1 cellular context compared by ENCODE assay signal in the genomic region with DNA sequence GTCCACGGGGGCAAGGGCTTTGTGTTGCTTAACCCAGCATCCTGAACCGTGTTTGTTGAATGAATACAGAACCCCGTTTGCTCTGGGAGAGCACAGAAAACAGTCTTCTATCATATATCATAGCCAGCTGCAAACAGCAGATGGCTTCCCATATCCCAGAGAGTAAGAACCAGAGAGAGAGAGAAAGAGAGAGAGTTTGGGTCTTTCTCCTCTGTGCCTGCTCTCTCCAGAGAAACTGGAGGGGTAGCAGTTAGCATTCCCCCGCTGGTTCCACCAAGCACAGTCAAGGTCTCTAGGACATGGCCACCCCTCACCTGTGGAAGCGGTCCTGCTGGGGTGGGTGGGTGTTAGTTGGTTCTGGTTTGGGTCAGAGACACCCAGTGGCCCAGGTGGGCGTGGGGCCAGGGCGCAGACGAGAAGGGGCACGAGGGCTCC.
TF ChIP-seq lines count a peak whose summit lies in the region.

No MANE protein-coding gene starts in this region.

TF ChIP-seq in HepG2, 621 proteins besides CTCF, POLR2A, EP300 and RAD21 (continued from another document):
- TF ChIP-seq, protein P1, sequence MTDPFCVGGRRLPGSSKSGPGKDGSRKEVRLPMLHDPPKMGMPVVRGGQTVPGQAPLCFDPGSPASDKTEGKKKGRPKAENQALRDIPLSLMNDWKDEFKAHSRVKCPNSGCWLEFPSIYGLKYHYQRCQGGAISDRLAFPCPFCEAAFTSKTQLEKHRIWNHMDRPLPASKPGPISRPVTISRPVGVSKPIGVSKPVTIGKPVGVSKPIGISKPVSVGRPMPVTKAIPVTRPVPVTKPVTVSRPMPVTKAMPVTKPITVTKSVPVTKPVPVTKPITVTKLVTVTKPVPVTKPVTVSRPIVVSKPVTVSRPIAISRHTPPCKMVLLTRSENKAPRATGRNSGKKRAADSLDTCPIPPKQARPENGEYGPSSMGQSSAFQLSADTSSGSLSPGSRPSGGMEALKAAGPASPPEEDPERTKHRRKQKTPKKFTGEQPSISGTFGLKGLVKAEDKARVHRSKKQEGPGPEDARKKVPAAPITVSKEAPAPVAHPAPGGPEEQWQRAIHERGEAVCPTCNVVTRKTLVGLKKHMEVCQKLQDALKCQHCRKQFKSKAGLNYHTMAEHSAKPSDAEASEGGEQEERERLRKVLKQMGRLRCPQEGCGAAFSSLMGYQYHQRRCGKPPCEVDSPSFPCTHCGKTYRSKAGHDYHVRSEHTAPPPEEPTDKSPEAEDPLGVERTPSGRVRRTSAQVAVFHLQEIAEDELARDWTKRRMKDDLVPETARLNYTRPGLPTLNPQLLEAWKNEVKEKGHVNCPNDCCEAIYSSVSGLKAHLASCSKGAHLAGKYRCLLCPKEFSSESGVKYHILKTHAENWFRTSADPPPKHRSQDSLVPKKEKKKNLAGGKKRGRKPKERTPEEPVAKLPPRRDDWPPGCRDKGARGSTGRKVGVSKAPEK (CRISPR knock-in tag; IDR thresholded peaks at IDR 0.05; ENCODE audit: borderline replicate concordance) = no peak
- TF ChIP-seq, protein P2, sequence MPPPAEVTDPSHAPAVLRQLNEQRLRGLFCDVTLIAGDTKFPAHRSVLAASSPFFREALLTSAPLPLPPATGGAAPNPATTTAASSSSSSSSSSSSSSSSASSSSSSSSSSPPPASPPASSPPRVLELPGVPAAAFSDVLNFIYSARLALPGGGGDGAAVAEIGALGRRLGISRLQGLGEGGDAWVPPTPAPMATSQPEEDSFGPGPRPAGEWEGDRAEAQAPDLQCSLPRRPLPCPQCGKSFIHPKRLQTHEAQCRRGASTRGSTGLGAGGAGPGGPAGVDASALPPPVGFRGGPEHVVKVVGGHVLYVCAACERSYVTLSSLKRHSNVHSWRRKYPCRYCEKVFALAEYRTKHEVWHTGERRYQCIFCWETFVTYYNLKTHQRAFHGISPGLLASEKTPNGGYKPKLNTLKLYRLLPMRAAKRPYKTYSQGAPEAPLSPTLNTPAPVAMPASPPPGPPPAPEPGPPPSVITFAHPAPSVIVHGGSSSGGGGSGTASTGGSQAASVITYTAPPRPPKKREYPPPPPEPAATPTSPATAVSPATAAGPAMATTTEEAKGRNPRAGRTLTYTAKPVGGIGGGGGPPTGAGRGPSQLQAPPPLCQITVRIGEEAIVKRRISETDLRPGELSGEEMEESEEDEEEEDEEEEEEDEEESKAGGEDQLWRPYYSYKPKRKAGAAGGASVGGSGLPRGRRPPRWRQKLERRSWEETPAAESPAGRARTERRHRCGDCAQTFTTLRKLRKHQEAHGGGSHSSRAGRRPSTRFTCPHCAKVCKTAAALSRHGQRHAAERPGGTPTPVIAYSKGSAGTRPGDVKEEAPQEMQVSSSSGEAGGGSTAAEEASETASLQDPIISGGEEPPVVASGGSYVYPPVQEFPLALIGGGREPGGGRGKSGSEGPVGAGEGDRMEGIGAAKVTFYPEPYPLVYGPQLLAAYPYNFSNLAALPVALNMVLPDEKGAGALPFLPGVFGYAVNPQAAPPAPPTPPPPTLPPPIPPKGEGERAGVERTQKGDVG (CRISPR knock-in tag; IDR thresholded peaks at IDR 0.05; ENCODE audit: borderline replicate concordance) = no peak
- TF ChIP-seq, protein P3, sequence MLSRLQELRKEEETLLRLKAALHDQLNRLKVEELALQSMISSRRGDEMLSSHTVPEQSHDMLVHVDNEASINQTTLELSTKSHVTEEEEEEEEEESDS (CRISPR knock-in tag; IDR thresholded peaks at IDR 0.05; ENCODE audit: borderline replicate concordance) = no peak
- no peak for TF ChIP-seq ZNF501 (CRISPR knock-in tag; IDR thresholded peaks at IDR 0.05)
- TF ChIP-seq SP4 (CRISPR knock-in tag; IDR thresholded peaks at IDR 0.05) = peak; percentile 18; the same call in 1 of the 2 replicates
- no peak for TF ChIP-seq HNRNPK (IDR thresholded peaks at IDR 0.05; ENCODE audit: low read depth, low read length, poor library complexity, severe bottlenecking)
- TF ChIP-seq TCF7L2 (IDR thresholded peaks at IDR 0.05; ENCODE audit: low read depth, low read length) = no peak
- TF ChIP-seq PITX1 (CRISPR knock-in tag; IDR thresholded peaks at IDR 0.05) = no peak
- 0 out of 2 replicates have a peak, but pooled peaks have one; percentile 5 for TF ChIP-seq ZNF614 (CRISPR knock-in tag; IDR thresholded peaks at IDR 0.05; ENCODE audit: borderline replicate concordance)
- TF ChIP-seq, protein P4, sequence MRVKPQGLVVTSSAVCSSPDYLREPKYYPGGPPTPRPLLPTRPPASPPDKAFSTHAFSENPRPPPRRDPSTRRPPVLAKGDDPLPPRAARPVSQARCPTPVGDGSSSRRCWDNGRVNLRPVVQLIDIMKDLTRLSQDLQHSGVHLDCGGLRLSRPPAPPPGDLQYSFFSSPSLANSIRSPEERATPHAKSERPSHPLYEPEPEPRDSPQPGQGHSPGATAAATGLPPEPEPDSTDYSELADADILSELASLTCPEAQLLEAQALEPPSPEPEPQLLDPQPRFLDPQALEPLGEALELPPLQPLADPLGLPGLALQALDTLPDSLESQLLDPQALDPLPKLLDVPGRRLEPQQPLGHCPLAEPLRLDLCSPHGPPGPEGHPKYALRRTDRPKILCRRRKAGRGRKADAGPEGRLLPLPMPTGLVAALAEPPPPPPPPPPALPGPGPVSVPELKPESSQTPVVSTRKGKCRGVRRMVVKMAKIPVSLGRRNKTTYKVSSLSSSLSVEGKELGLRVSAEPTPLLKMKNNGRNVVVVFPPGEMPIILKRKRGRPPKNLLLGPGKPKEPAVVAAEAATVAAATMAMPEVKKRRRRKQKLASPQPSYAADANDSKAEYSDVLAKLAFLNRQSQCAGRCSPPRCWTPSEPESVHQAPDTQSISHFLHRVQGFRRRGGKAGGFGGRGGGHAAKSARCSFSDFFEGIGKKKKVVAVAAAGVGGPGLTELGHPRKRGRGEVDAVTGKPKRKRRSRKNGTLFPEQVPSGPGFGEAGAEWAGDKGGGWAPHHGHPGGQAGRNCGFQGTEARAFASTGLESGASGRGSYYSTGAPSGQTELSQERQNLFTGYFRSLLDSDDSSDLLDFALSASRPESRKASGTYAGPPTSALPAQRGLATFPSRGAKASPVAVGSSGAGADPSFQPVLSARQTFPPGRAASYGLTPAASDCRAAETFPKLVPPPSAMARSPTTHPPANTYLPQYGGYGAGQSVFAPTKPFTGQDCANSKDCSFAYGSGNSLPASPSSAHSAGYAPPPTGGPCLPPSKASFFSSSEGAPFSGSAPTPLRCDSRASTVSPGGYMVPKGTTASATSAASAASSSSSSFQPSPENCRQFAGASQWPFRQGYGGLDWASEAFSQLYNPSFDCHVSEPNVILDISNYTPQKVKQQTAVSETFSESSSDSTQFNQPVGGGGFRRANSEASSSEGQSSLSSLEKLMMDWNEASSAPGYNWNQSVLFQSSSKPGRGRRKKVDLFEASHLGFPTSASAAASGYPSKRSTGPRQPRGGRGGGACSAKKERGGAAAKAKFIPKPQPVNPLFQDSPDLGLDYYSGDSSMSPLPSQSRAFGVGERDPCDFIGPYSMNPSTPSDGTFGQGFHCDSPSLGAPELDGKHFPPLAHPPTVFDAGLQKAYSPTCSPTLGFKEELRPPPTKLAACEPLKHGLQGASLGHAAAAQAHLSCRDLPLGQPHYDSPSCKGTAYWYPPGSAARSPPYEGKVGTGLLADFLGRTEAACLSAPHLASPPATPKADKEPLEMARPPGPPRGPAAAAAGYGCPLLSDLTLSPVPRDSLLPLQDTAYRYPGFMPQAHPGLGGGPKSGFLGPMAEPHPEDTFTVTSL (CRISPR knock-in tag; IDR thresholded peaks at IDR 0.05; ENCODE audit: borderline replicate concordance) = 0 out of 2 replicates have a peak, but pooled peaks have one; percentile 31
- no peak for TF ChIP-seq ATF7 (IDR thresholded peaks at IDR 0.05)
- no peak for TF ChIP-seq ATF7 (CRISPR knock-in tag; IDR thresholded peaks at IDR 0.05)
- TF ChIP-seq ZNF350 (CRISPR knock-in tag; IDR thresholded peaks at IDR 0.05; ENCODE audit: borderline replicate concordance, low read depth) = no peak
- TF ChIP-seq, protein P5, sequence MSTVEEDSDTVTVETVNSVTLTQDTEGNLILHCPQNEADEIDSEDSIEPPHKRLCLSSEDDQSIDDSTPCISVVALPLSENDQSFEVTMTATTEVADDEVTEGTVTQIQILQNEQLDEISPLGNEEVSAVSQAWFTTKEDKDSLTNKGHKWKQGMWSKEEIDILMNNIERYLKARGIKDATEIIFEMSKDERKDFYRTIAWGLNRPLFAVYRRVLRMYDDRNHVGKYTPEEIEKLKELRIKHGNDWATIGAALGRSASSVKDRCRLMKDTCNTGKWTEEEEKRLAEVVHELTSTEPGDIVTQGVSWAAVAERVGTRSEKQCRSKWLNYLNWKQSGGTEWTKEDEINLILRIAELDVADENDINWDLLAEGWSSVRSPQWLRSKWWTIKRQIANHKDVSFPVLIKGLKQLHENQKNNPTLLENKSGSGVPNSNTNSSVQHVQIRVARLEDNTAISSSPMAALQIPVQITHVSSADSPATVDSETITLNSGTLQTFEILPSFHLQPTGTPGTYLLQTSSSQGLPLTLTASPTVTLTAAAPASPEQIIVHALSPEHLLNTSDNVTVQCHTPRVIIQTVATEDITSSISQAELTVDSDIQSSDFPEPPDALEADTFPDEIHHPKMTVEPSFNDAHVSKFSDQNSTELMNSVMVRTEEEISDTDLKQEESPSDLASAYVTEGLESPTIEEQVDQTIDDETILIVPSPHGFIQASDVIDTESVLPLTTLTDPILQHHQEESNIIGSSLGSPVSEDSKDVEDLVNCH (CRISPR knock-in tag; IDR thresholded peaks at IDR 0.05) = no peak
- TF ChIP-seq, protein P6, sequence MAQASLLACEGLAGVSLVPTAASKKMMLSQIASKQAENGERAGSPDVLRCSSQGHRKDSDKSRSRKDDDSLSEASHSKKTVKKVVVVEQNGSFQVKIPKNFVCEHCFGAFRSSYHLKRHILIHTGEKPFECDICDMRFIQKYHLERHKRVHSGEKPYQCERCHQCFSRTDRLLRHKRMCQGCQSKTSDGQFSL (CRISPR knock-in tag; IDR thresholded peaks at IDR 0.05) = no peak
- TF ChIP-seq, protein P7, sequence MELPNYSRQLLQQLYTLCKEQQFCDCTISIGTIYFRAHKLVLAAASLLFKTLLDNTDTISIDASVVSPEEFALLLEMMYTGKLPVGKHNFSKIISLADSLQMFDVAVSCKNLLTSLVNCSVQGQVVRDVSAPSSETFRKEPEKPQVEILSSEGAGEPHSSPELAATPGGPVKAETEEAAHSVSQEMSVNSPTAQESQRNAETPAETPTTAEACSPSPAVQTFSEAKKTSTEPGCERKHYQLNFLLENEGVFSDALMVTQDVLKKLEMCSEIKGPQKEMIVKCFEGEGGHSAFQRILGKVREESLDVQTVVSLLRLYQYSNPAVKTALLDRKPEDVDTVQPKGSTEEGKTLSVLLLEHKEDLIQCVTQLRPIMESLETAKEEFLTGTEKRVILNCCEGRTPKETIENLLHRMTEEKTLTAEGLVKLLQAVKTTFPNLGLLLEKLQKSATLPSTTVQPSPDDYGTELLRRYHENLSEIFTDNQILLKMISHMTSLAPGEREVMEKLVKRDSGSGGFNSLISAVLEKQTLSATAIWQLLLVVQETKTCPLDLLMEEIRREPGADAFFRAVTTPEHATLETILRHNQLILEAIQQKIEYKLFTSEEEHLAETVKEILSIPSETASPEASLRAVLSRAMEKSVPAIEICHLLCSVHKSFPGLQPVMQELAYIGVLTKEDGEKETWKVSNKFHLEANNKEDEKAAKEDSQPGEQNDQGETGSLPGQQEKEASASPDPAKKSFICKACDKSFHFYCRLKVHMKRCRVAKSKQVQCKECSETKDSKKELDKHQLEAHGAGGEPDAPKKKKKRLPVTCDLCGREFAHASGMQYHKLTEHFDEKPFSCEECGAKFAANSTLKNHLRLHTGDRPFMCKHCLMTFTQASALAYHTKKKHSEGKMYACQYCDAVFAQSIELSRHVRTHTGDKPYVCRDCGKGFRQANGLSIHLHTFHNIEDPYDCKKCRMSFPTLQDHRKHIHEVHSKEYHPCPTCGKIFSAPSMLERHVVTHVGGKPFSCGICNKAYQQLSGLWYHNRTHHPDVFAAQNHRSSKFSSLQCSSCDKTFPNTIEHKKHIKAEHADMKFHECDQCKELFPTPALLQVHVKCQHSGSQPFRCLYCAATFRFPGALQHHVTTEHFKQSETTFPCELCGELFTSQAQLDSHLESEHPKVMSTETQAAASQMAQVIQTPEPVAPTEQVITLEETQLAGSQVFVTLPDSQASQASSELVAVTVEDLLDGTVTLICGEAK (IDR thresholded peaks at IDR 0.05) = no peak
- TF ChIP-seq, protein P7 (CRISPR knock-in tag; IDR thresholded peaks at IDR 0.05) = no peak
- no peak for TF ChIP-seq HNRNPH1 (optimal IDR thresholded peaks at IDR 0.05; ENCODE audit: low read depth, low read length)
- TF ChIP-seq ZSCAN25 (CRISPR knock-in tag; IDR thresholded peaks at IDR 0.05) = no peak
- TF ChIP-seq RFX1 (IDR thresholded peaks at IDR 0.05) = no peak
- TF ChIP-seq NR1H2 (CRISPR knock-in tag; IDR thresholded peaks at IDR 0.05; ENCODE audit: borderline replicate concordance, low read depth) = no peak
